Comparison of ENCODE assay signal across 8 cellular contexts in the genomic region with DNA sequence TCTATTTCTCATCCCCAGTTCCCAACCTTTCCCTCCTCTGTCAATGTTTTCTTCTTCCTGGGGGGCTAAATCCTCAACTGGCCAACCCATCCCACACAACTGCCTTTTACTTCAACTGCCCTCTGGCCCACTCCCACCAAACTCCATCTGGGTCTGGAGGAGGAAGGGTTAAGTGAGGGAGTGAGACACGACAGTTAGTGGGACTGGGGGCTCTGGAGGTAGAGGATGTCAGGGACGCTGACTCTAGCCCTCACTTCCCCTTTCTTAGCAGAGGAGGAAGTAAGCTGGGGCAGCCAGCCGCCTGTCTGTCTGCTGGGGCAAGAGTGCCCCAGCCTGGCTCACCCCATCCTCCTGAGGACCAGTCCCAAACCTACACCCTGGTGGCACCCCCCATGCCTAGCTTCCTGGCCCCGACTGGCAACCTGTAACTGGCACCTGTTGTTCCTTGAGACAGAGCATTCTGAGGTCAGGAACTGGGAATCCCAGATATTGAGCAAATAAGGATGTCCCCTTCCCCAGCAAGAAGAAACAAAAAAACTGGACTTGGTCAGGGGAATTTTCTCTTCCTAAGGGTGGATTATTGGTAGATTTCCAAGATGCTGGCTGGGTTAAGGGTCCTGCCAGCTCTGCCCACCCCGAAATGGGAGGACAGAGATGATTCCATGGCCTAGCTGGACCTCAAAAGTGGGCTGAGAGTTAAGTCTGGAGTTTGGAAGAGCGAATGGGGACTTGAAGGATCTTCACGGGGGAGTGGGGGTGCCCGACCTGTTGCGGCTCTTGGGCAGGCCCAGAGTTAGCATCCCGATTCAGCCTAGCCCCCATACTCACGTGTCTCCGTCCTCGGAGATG. TPM values are rescaled to one million over a fixed set of nuclear protein-coding genes. Genes with fewer than 3 reads are reported as not detected.
DNase-seq lines count a peak whose midpoint lies in the region; ATAC-seq and TF ChIP-seq lines count a peak whose summit lies in the region.

No MANE protein-coding gene starts in this region.

- ATAC-seq in GM21786 (IDR thresholded peaks at IDR 0.05; ENCODE audit: unreplicated experiment): peak; percentile 28
- no peak for ATAC-seq in body of pancreas
- ATAC-seq in HG02763 (IDR thresholded peaks at IDR 0.05; ENCODE audit: unreplicated experiment): no peak

- POLR2A ChIA-PET in OCI-LY7 (lab: Charles Lee): interaction anchor here (1.0 to 4.3 kb wide), 2 partner anchors 17 to 19 kb away, joined by 3 to 22 read pairs; partner anchors contain the start of gene HSP90AB1

- intact Hi-C loops in OCI-LY7 (cut with micrococcal nuclease; ENCODE audit: unreplicated experiment): loop anchor here (1.0 to 5.0 kb wide), 3 partner anchors 18 to 123 kb away; partner anchors contain the start of gene CDC5L
- intact Hi-C loops in body of pancreas (cut with DNase I): no loop called here
- intact Hi-C loops in stomach (cut with DNase I; ENCODE audit: low total_unique reads): no loop called here

- no peak for TF ChIP-seq CTCF in DOHH2 (IDR thresholded peaks at IDR 0.05; ENCODE audit: low read depth, low read length, poor library complexity, severe bottlenecking)
- no peak for TF ChIP-seq CTCF in OCI-LY7 (conservative IDR thresholded peaks at IDR 0.05; ENCODE audit: low read length)
- no peak for TF ChIP-seq CTCF in body of pancreas (IDR thresholded peaks at IDR 0.05)
- TF ChIP-seq CTCF in stomach (IDR thresholded peaks at IDR 0.05): no peak

- H3K9me2 ChIP-seq in DOHH2 (replicated peaks; ENCODE audit: control insufficient read depth, low read length): no peaks in the 10 kb centered on the region
- no peaks in the 10 kb centered on the region for H3K9me2 ChIP-seq in OCI-LY7 (ENCODE audit: insufficient read depth, low read length)

- peaks cover 15% of the 10 kb centered on the region for H3F3A ChIP-seq in DOHH2 (ENCODE audit: control insufficient read depth, insufficient read depth)

- H3K27me3 ChIP-seq in DOHH2 (ENCODE audit: control insufficient read depth, low read length) (peaks cover 13% of the 10 kb centered on the region), body of pancreas (no peaks in the 10 kb centered on the region), layer of hippocampus (ENCODE audit: control insufficient read depth, insufficient read depth, low read length) (no peaks in the 10 kb centered on the region), stomach (peaks cover 0 to 16% (median 11%) of the 10 kb centered on the region in 3 donors)

- peak overlapping the region; percentile 93 for H3K27ac ChIP-seq in DOHH2 (ENCODE audit: low read depth, low read length)
- H3K27ac ChIP-seq in OCI-LY7 (ENCODE audit: low read depth, low read length, poor library complexity, severe bottlenecking): peak overlapping the region; percentile 85
- peak overlapping the region; percentile 42 to 90 (median 85) for H3K27ac ChIP-seq in body of pancreas
- peak overlapping the region; percentile 78 for H3K27ac ChIP-seq in layer of hippocampus (ENCODE audit: low read depth, low read length)
- H3K27ac ChIP-seq in stomach: peak overlapping the region; percentile 73 to 90 (median 87)

- H3K4me3 ChIP-seq in DOHH2 (ENCODE audit: low read length) (peak overlapping the region; percentile 86), OCI-LY7 (ENCODE audit: low read depth, low read length, poor library complexity, severe bottlenecking) (peak overlapping the region; percentile 86), body of pancreas (peak overlapping the region; percentile 28 to 79), stomach (peak overlapping the region; percentile 63 to 87 (median 76))

- DNase-seq in OCI-LY7 (ENCODE audit: low spot score): peak; percentile 90
- DNase-seq in body of pancreas: peak in 1 of 4 donors; percentile 53
- peak; percentile 56 for DNase-seq in stomach
- DNase-seq in NCI-H146 treated with DMSO at 0.1 percent for 48 hours (lab: John Stamatoyannopoulos, UW; ENCODE audit: unreplicated experiment): no peak

- TF ChIP-seq EP300 in stomach (IDR thresholded peaks at IDR 0.05): no peak

- CTCF ChIA-PET in OCI-LY7 (lab: Charles Lee; ENCODE audit: unreplicated experiment): no interaction called here

- H3K4me1 ChIP-seq in DOHH2 (ENCODE audit: control insufficient read depth, low read length) (peaks cover 62% of the 10 kb centered on the region), OCI-LY7 (ENCODE audit: insufficient read depth, low read length, poor library complexity, severe bottlenecking) (peaks cover 61% of the 10 kb centered on the region), body of pancreas (peaks cover 34% of the 10 kb centered on the region), stomach (peaks cover 35 to 40% (median 36%) of the 10 kb centered on the region in 4 donors)

- H3K79me2 ChIP-seq in DOHH2 (ENCODE audit: control insufficient read depth, low read length) (peaks cover 42% of the 10 kb centered on the region), OCI-LY7 (ENCODE audit: insufficient read depth, low read depth, low read length) (peaks cover 41% of the 10 kb centered on the region)

- no TSS peak for BruUV-seq in OCI-LY7 (replicated peaks; lab: Mats Ljungman, UMichigan)

- no peaks in the 10 kb centered on the region for H3K9me3 ChIP-seq in DOHH2 (ENCODE audit: control insufficient read depth, insufficient read depth, low read length)
- no peaks in the 10 kb centered on the region for H3K9me3 ChIP-seq in OCI-LY7 (ENCODE audit: low read length)
- H3K9me3 ChIP-seq in body of pancreas: no peaks in the 10 kb centered on the region
- H3K9me3 ChIP-seq in stomach: no peaks in the 10 kb centered on the region

- H3K4me2 ChIP-seq in DOHH2 (ENCODE audit: low read length): peak overlapping the region; percentile 90
- peak overlapping the region; percentile 96 for H3K4me2 ChIP-seq in OCI-LY7 (ENCODE audit: low read length)

- no peaks in the 10 kb centered on the region for H4K20me1 ChIP-seq in DOHH2 (ENCODE audit: control insufficient read depth, insufficient read depth, low read depth, low read length)
- no peaks in the 10 kb centered on the region for H4K20me1 ChIP-seq in OCI-LY7 (ENCODE audit: insufficient read depth, low read length)

- WGBS in body of pancreas, 2 donors: 6 to 16% methylated on average over 7 to 13 of the region's 13 CpGs
- WGBS in stomach, 5 donors: 2 to 9% (median 5%) methylated on average over 13 of the region's 13 CpGs

- peak overlapping the region; percentile 56; the same call in 1 of the 2 replicates for H2AFZ ChIP-seq in OCI-LY7 (ENCODE audit: low read length)

- TF ChIP-seq POLR2A in body of pancreas (IDR thresholded peaks at IDR 0.05): no peak
- TF ChIP-seq POLR2A in stomach (IDR thresholded peaks at IDR 0.05): no peak

- peaks cover 53% of the 10 kb centered on the region for H3K36me3 ChIP-seq in DOHH2 (ENCODE audit: control insufficient read depth, low read length)
- H3K36me3 ChIP-seq in OCI-LY7 (ENCODE audit: insufficient read depth, low read length): peaks cover 38% of the 10 kb centered on the region
- no peaks in the 10 kb centered on the region for H3K36me3 ChIP-seq in body of pancreas (replicated peaks in 1 of 2; ENCODE audit: insufficient read depth in 1 of 2, low read depth in 2 of 2)
- peaks cover 10 to 27% (median 16%) of the 10 kb centered on the region in 4 donors for H3K36me3 ChIP-seq in stomach

RNA-seq across cellular contexts. Expression of gene NFKBIE, which starts 1.0 kb away (rescaled TPM):
- 27.5 and 43.1 TPM in 2 replicates for total RNA-seq in OCI-LY7 (2014; rRNA removed; shearing (Covaris generic))
- total RNA-seq in OCI-LY7 (2022) (22.4 and 24.8 TPM in 2 replicates), body of pancreas (10 to 100 TPM; 18.9 to 68.6 TPM), stomach (10 to 100 TPM in 1 of 5 donors, 1 to 10 TPM in 1, under 1 TPM in 1, not detected in 2; 0.89 to 23.5 (median 3.5) TPM)
- polyA plus RNA-seq in stomach: 10 to 100 TPM in 2 of 3 donors, 1 to 10 TPM in 1; 9.9 to 14.2 (median 10.6) TPM

RNA-seq across cellular contexts. Expression of gene TMEM151B, which starts 5.9 kb away (rescaled TPM):
- not detected in 2 replicates for total RNA-seq in OCI-LY7 (2014; rRNA removed; shearing (Covaris generic))
- total RNA-seq in OCI-LY7 (2022): 0.07 and 0.15 TPM in 2 replicates
- total RNA-seq in body of pancreas: under 1 TPM; under 0.01 to 0.66 TPM
- total RNA-seq in stomach: under 1 TPM in 2 of 5 donors, not detected in 3; 0.18 to 0.29 TPM
- polyA plus RNA-seq in stomach: under 1 TPM in 2 of 3 donors, not detected in 1; 0.12 to 0.28 TPM

RNA-seq across cellular contexts. Expression of gene SLC35B2, which starts 7.0 kb away (rescaled TPM):
- total RNA-seq in OCI-LY7 (2014; rRNA removed; shearing (Covaris generic)): 10.1 and 13.9 TPM in 2 replicates
- 15.3 and 16.5 TPM in 2 replicates for total RNA-seq in OCI-LY7 (2022)
- total RNA-seq in body of pancreas: 10 to 100 TPM; 31.1 to 33.9 TPM
- 10 to 100 TPM in 4 of 5 donors, 1 to 10 TPM in 1; 1.4 to 60.1 (median 27.0) TPM for total RNA-seq in stomach
- 10 to 100 TPM in 2 of 3 donors, 1 to 10 TPM in 1; 7.3 to 17.2 (median 16.6) TPM for polyA plus RNA-seq in stomach

RNA-seq across cellular contexts. Expression of gene HSP90AB1, which starts 17.5 kb away (rescaled TPM):
- total RNA-seq in OCI-LY7 (2014; rRNA removed; shearing (Covaris generic)): 911 and 1,004 TPM in 2 replicates
- total RNA-seq in OCI-LY7 (2022): 1,055 and 1,282 TPM in 2 replicates
- 100 to 1,000 TPM; 269 to 441 TPM for total RNA-seq in body of pancreas
- 100 to 1,000 TPM; 168 to 414 (median 370) TPM for total RNA-seq in stomach
- polyA plus RNA-seq in stomach: 100 to 1,000 TPM; 267 to 549 (median 348) TPM

RNA-seq across cellular contexts. Expression of gene SLC29A1, which starts 41.0 kb away (rescaled TPM):
- 51.5 and 52.6 TPM in 2 replicates for total RNA-seq in OCI-LY7 (2014; rRNA removed; shearing (Covaris generic))
- total RNA-seq in OCI-LY7 (2022) (54.1 and 64.6 TPM in 2 replicates), body of pancreas (10 to 100 TPM; 44.8 to 90.3 TPM), stomach (100 to 1,000 TPM in 2 of 5 donors, 10 to 100 TPM in 3; 26.4 to 217 (median 77.4) TPM)
- polyA plus RNA-seq in stomach: 10 to 100 TPM; 22.6 to 33.5 (median 29.0) TPM
